19 cellular contexts compared by ENCODE assay signal in genomic region chr1:15065736-15066135, GRCh38.
DNase-seq lines count a peak whose midpoint lies in the region; ATAC-seq and TF ChIP-seq lines count a peak whose summit lies in the region.
"Had no signal": no experiment of that assay in that cellular context is flagged by ENCODE, and none has a peak within 500 bp of the region (broad histone marks: within the 10 kb centered on the region; RNA-seq: fewer than 3 reads in every experiment).

No MANE protein-coding gene starts in this region.

- H3K9me3 ChIP-seq in BLaER1 = peaks cover 9% of the 10 kb centered on the region
- H3K9me3 ChIP-seq in DND-41 (ENCODE audit: insufficient read depth, low read length, severe bottlenecking) = peaks cover 5% of the 10 kb centered on the region
- no peaks in the 10 kb centered on the region for H3K9me3 ChIP-seq in osteoblast (ENCODE audit: low read depth, low read length)
- peaks cover 0 to 9% (median 0%) of the 10 kb centered on the region in 3 donors for H3K9me3 ChIP-seq in gastroesophageal sphincter
- H3K9me3 ChIP-seq: BE2C had no signal

- 86 to 94% methylated on average over 6 of the region's 30 CpGs for WGBS in gastroesophageal sphincter (ENCODE audit: low coverage in 1 of 2), 2 donors

- peaks cover 0 to 6% (median 0%) of the 10 kb centered on the region in 6 donors for H3K9me3 Mint-ChIP-seq in immature natural killer cell

- H4K20me1 ChIP-seq in BLaER1 = no peaks in the 10 kb centered on the region
- H4K20me1 ChIP-seq in DND-41 (ENCODE audit: insufficient read depth, low read length) = no peaks in the 10 kb centered on the region; the same call in 1 of the 2 replicates
- H4K20me1 ChIP-seq in osteoblast (ENCODE audit: insufficient read depth, low read length) = no peaks in the 10 kb centered on the region

- H3K4me1 ChIP-seq in BLaER1 (peaks cover 13% of the 10 kb centered on the region), DND-41 (ENCODE audit: insufficient read depth, low read length) (peaks cover 13% of the 10 kb centered on the region), osteoblast (ENCODE audit: insufficient read depth, low read length) (no peaks in the 10 kb centered on the region), gastroesophageal sphincter (no peaks in the 10 kb centered on the region)
- H3K4me1 ChIP-seq: BE2C, HAP-1 had no signal

- TF ChIP-seq CTCF in DND-41 (IDR thresholded peaks at IDR 0.05; ENCODE audit: borderline replicate concordance, extremely low read depth, low read length, poor library complexity, severe bottlenecking) (no peak), osteoblast (IDR thresholded peaks at IDR 0.05; ENCODE audit: extremely low read depth, low read depth, low read length) (no peak), gastroesophageal sphincter (IDR thresholded peaks at IDR 0.05) (no peak)

- H3K9ac ChIP-seq in BLaER1 (0 out of 2 replicates have a peak overlapping the region, but pooled peaks have one; percentile 15), DND-41 (ENCODE audit: low read depth, low read length) (no peak overlapping the region)

- ATAC-seq in DND-41 (ENCODE audit: insufficient read depth, low read depth) = peak; percentile 41; the same call in 2 of the 3 replicates
- no peak for ATAC-seq in gastroesophageal sphincter

- no peaks in the 10 kb centered on the region for H3K27me3 ChIP-seq in BLaER1
- no peaks in the 10 kb centered on the region for H3K27me3 ChIP-seq in DND-41 (ENCODE audit: insufficient read depth, low read length, poor library complexity)
- H3K27me3 ChIP-seq in osteoblast (ENCODE audit: insufficient read depth, low read length) = no peaks in the 10 kb centered on the region
- no peaks in the 10 kb centered on the region for H3K27me3 ChIP-seq in gastroesophageal sphincter
- H3K27me3 ChIP-seq: BE2C had no signal

- peak overlapping the region; percentile 94 to 99 (median 97) for H3K27ac Mint-ChIP-seq in immature natural killer cell
- H3K27ac Mint-ChIP-seq: CD4-positive, CD25-positive, alpha-beta regulatory T cell had no signal

- no peaks in the 10 kb centered on the region for H3K79me2 ChIP-seq in DND-41 (ENCODE audit: insufficient read depth, low read length)
- no peaks in the 10 kb centered on the region for H3K79me2 ChIP-seq in osteoblast (ENCODE audit: insufficient read depth, low read length)

- TF ChIP-seq POLR2A in gastroesophageal sphincter (IDR thresholded peaks at IDR 0.05) = no peak

- peak overlapping the region; percentile 64 to 81 (median 75) for H3K4me3 Mint-ChIP-seq in immature natural killer cell
- H3K4me3 Mint-ChIP-seq: CD4-positive, CD25-positive, alpha-beta regulatory T cell had no signal

- H2AFZ ChIP-seq in DND-41 (ENCODE audit: low read depth, low read length) (no peak overlapping the region), osteoblast (ENCODE audit: low read length) (no peak overlapping the region)

- H3K27ac ChIP-seq in BLaER1 (no peak overlapping the region), DND-41 (ENCODE audit: low read length) (no peak overlapping the region), osteoblast (ENCODE audit: low read depth, low read length) (no peak overlapping the region), gastroesophageal sphincter (no peak overlapping the region)

- no peak for TF ChIP-seq EP300 in gastroesophageal sphincter (IDR thresholded peaks at IDR 0.05)

- H3K4me3 ChIP-seq in BLaER1 (no peak overlapping the region), DND-41 (ENCODE audit: low read depth in 1 of 2, low read length in 2 of 2) (no peak overlapping the region), osteoblast (ENCODE audit: insufficient read depth, low read length) (no peak overlapping the region), gastroesophageal sphincter (no peak overlapping the region)
- H3K4me3 ChIP-seq: HAP-1 had no signal

- H3K27me3 Mint-ChIP-seq in immature natural killer cell (ENCODE audit: low read depth in 3 of 3) = peaks cover 11 to 13% (median 12%) of the 10 kb centered on the region in 3 donors

- peaks cover 27 to 39% of the 10 kb centered on the region in 2 donors for H3K4me1 Mint-ChIP-seq in immature natural killer cell
- H3K4me1 Mint-ChIP-seq: CD4-positive, CD25-positive, alpha-beta regulatory T cell had no signal

- peaks cover 0 to 4% (median 0%) of the 10 kb centered on the region in 3 donors for H3K36me3 Mint-ChIP-seq in immature natural killer cell
- H3K36me3 Mint-ChIP-seq: CD4-positive, CD25-positive, alpha-beta regulatory T cell had no signal

- H3K4me2 ChIP-seq in BLaER1 (peak overlapping the region; percentile 42), DND-41 (ENCODE audit: insufficient read depth, low read length) (no peak overlapping the region), osteoblast (ENCODE audit: insufficient read depth, low read length) (no peak overlapping the region)

- DNase-seq in DND-41 (no peak), immature natural killer cell (peak; percentile 84 to 89 (median 88)), osteoblast (ENCODE audit: insufficient read length, low spot score, missing footprints) (peak; percentile 66), OCI-M1 (lab: John Stamatoyannopoulos, UW) (no peak), cerebellum (ENCODE audit: low spot score) (no peak), DMS53 treated with DMSO at 0.1 percent for 48 hours (lab: John Stamatoyannopoulos, UW; ENCODE audit: unreplicated experiment) (no peak)
- DNase-seq: BE2C; CD4-positive, CD25-positive, alpha-beta regulatory T cell; GOT3; KG1; MM.1S; NCI-H2029 treated with DMSO at 0.1 percent for 48 hours; NCI-H446 treated with DMSO at 0.1 percent for 48 hours; NCI-H526 treated with DMSO at 0.1 percent for 48 hours; RPMI8226; SHP77 had no signal

- H3K36me3 ChIP-seq in BLaER1 = peaks cover 55% of the 10 kb centered on the region
- H3K36me3 ChIP-seq in DND-41 (ENCODE audit: insufficient read depth, low read length) = peaks cover 47% of the 10 kb centered on the region
- peaks cover 19% of the 10 kb centered on the region for H3K36me3 ChIP-seq in osteoblast (ENCODE audit: insufficient read depth, low read length)
- H3K36me3 ChIP-seq in gastroesophageal sphincter = peaks cover 0 to 53% of the 10 kb centered on the region in 2 donors
- H3K36me3 ChIP-seq: BE2C had no signal

Comparison
In these comparisons a context has a peak if more than half of its experiments do, and no peak if none do; other contexts are left out.
1. DNase-seq: peak in immature natural killer cell (3 of 3) and osteoblast (single experiment); none in DND-41 (single experiment), OCI-M1 (single experiment), cerebellum (single experiment) and DMS53 treated with DMSO at 0.1 percent for 48 hours (single experiment).